ENCODE assay signal across 11 cellular contexts in genomic region chr16:89369266-89369895, GRCh38.
DNase-seq lines count a peak whose midpoint lies in the region; ATAC-seq and TF ChIP-seq lines count a peak whose summit lies in the region.
"Had no signal": no experiment of that assay in that cellular context is flagged by ENCODE, and none has a peak within 500 bp of the region (broad histone marks: within the 10 kb centered on the region; RNA-seq: fewer than 3 reads in every experiment).

No MANE protein-coding gene starts in this region.

- H3K27me3 Mint-ChIP-seq in HFFc6 (ENCODE audit: insufficient read depth) (peaks cover 20% of the 10 kb centered on the region), nephron progenitor cell (ENCODE audit: low read depth, poor library complexity) (peaks cover 3% of the 10 kb centered on the region)
- H3K27me3 Mint-ChIP-seq in dendritic cell treated with granulocyte-macrophage colony-stimulating factor and Interleukin-4, amounts not matched to agents 40 ng/mL and 50 ng/mL, for 4 days, result no peaks in the 10 kb centered on the region

- H3K9me3 Mint-ChIP-seq in HFFc6 (no peaks in the 10 kb centered on the region), nephron progenitor cell (no peaks in the 10 kb centered on the region)
- no peaks in the 10 kb centered on the region for H3K9me3 Mint-ChIP-seq in dendritic cell treated with granulocyte-macrophage colony-stimulating factor and Interleukin-4, amounts not matched to agents 40 ng/mL and 50 ng/mL, for 4 days

- H3K4me3 Mint-ChIP-seq in HFFc6 (peak overlapping the region; percentile 61), nephron progenitor cell (no peak overlapping the region)
- H3K4me3 Mint-ChIP-seq in dendritic cell treated with granulocyte-macrophage colony-stimulating factor and Interleukin-4, amounts not matched to agents 40 ng/mL and 50 ng/mL, for 4 days, result no peak overlapping the region

- H3K4me1 Mint-ChIP-seq in HFFc6 (ENCODE audit: low read depth) (peaks cover 63% of the 10 kb centered on the region), nephron progenitor cell (peaks cover 90% of the 10 kb centered on the region)
- peaks cover 89% of the 10 kb centered on the region for H3K4me1 Mint-ChIP-seq in dendritic cell treated with granulocyte-macrophage colony-stimulating factor and Interleukin-4, amounts not matched to agents 40 ng/mL and 50 ng/mL, for 4 days (ENCODE audit: low read depth)

- DNase-seq in Ammon's horn (ENCODE audit: low spot score) (peak; percentile 48), HFFc6 (no peak), nephron progenitor cell (no peak), midbrain (lab: John Stamatoyannopoulos, UW) (no peak), NAMALWA (ENCODE audit: low spot score) (no peak), NCI-H82 treated with DMSO at 0.1 percent for 48 hours (lab: John Stamatoyannopoulos, UW; ENCODE audit: unreplicated experiment) (no peak)
- DNase-seq: activated CD4-positive, alpha-beta T cell treated with anti-CD3 and anti-CD28 coated beads for 48 hours; NCI-H1417; NCI-H69 had no signal

- no peak for ATAC-seq in GM21737 (IDR thresholded peaks at IDR 0.05; ENCODE audit: unreplicated experiment)

- intact Hi-C loops in dendritic cell treated with granulocyte-macrophage colony-stimulating factor and Interleukin-4, amounts not matched to agents 40 ng/mL and 50 ng/mL, for 4 days (cut with micrococcal nuclease), result no loop called here

- TF ChIP-seq CTCF in HFFc6 (IDR thresholded peaks at IDR 0.05) (no peak), nephron progenitor cell (IDR thresholded peaks at IDR 0.05) (no peak)

- H3K36me3 Mint-ChIP-seq in HFFc6 (ENCODE audit: low read depth) (peaks cover 13% of the 10 kb centered on the region), nephron progenitor cell (ENCODE audit: low read depth) (no peaks in the 10 kb centered on the region)
- peaks cover 54% of the 10 kb centered on the region for H3K36me3 Mint-ChIP-seq in dendritic cell treated with granulocyte-macrophage colony-stimulating factor and Interleukin-4, amounts not matched to agents 40 ng/mL and 50 ng/mL, for 4 days (ENCODE audit: low read depth)

- peak overlapping the region; percentile 91 for H3K27ac Mint-ChIP-seq in HFFc6
- H3K27ac Mint-ChIP-seq in dendritic cell treated with granulocyte-macrophage colony-stimulating factor and Interleukin-4, amounts not matched to agents 40 ng/mL and 50 ng/mL, for 4 days, result peak overlapping the region; percentile 46
- peak overlapping the region; percentile 96 for H3K27ac Mint-ChIP-seq in nephron progenitor cell

Comparison
In these comparisons a context has a peak if more than half of its experiments do, and no peak if none do; other contexts are left out.
1. H3K27ac Mint-ChIP-seq: peak in every context shown above with its lines; median percentile 96 in nephron progenitor cell; 91 in HFFc6; 46 in dendritic cell treated with granulocyte-macrophage colony-stimulating factor and Interleukin-4, amounts not matched to agents 40 ng/mL and 50 ng/mL, for 4 days.